ENCODE assay signal across 32 cellular contexts in genomic region chr22:35032571-35032970, GRCh38. TPM values are rescaled to one million over a fixed set of nuclear protein-coding genes. Genes with fewer than 3 reads are reported as not detected.
"Had no signal": no experiment of that assay in that cellular context is flagged by ENCODE, and none has a peak within 500 bp of the region (broad histone marks: within the 10 kb centered on the region; RNA-seq: fewer than 3 reads in every experiment).

No MANE protein-coding gene starts in this region.

- H3K36me3 Mint-ChIP-seq: stimulated activated effector memory CD8-positive, alpha-beta T cell treated with anti-CD3 and anti-CD28 coated beads, Interleukin-12 subunit alpha, Interleukin-12 subunit beta, amount 100 ng/mL, for 72 hours; stimulated activated memory B cell treated with anti-CD40 and anti-IgM and Interleukin-4, amounts not matched to agents 10 μg/mL and 1 μg/mL and 100 μg/mL, for 72 hours; stimulated activated naive B cell treated with anti-CD40 and anti-IgM and Interleukin-4, amounts not matched to agents 10 μg/mL and 1 μg/mL and 100 μg/mL, for 72 hours; type B pancreatic cell had no signal

- H3K4me3 Mint-ChIP-seq: stimulated activated effector memory CD8-positive, alpha-beta T cell treated with anti-CD3 and anti-CD28 coated beads, Interleukin-12 subunit alpha, Interleukin-12 subunit beta, amount 100 ng/mL, for 72 hours; stimulated activated memory B cell treated with anti-CD40 and anti-IgM and Interleukin-4, amounts not matched to agents 10 μg/mL and 1 μg/mL and 100 μg/mL, for 72 hours; stimulated activated naive B cell treated with anti-CD40 and anti-IgM and Interleukin-4, amounts not matched to agents 10 μg/mL and 1 μg/mL and 100 μg/mL, for 72 hours; stimulated activated naive CD8-positive, alpha-beta T cell treated with anti-CD3 and anti-CD28 coated beads, Interleukin-15, amount 100 ng/mL, for 72 hours; stimulated activated naive CD8-positive, alpha-beta T cell treated with anti-CD3 and anti-CD28 coated beads, Interleukin-15, Interleukin-2, amounts not matched to agents 100 ng/mL and 50 ng/mL, for 24 hours; type B pancreatic cell had no signal

- H3K27ac ChIP-seq: stomach, suprapubic skin, testis, thoracic aorta, thyroid gland, tibial artery, tibial nerve, transverse colon, upper lobe of left lung, upper lobe of right lung, uterus, vagina had no signal

- H3K9me3 Mint-ChIP-seq: stimulated activated effector memory CD8-positive, alpha-beta T cell treated with anti-CD3 and anti-CD28 coated beads, Interleukin-12 subunit alpha, Interleukin-12 subunit beta, amount 100 ng/mL, for 72 hours; stimulated activated naive B cell treated with anti-CD40 and anti-IgM and Interleukin-4, amounts not matched to agents 10 μg/mL and 1 μg/mL and 100 μg/mL, for 72 hours; stimulated activated naive CD8-positive, alpha-beta T cell treated with anti-CD3 and anti-CD28 coated beads, Interleukin-15, amount 100 ng/mL, for 72 hours; stimulated activated naive CD8-positive, alpha-beta T cell treated with anti-CD3 and anti-CD28 coated beads, Interleukin-15, Interleukin-2, amounts not matched to agents 100 ng/mL and 50 ng/mL, for 24 hours; type B pancreatic cell had no signal

- H3K4me3 ChIP-seq: stomach, suprapubic skin, testis, thoracic aorta, thyroid gland, tibial artery, tibial nerve, transverse colon, upper lobe of left lung, upper lobe of right lung, uterus, vagina had no signal

- H3K36me3 ChIP-seq: stomach, suprapubic skin, thoracic aorta, thyroid gland, tibial artery, tibial nerve, transverse colon, upper lobe of left lung, upper lobe of right lung, uterus, vagina had no signal

- DNase-seq: stimulated activated CD4-positive, alpha-beta T cell treated with anti-CD3 and anti-CD28 coated beads, Interleukin-2, amount 100 ng/mL, for 48 hours; stimulated activated CD4-positive, alpha-beta T cell treated with anti-CD3 and anti-CD28 coated beads, Interleukin-4, amount 100 ng/mL, for 1 hour; stimulated activated CD4-positive, alpha-beta T cell treated with anti-CD3 and anti-CD28 coated beads, Interleukin-4, amount 100 ng/mL, for 24 hours; stimulated activated CD4-positive, alpha-beta T cell treated with anti-CD3 and anti-CD28 coated beads, Interleukin-4, amount 100 ng/mL, for 4 hours; stimulated activated CD8-positive, alpha-beta memory T cell treated with anti-CD3 and anti-CD28 coated beads, Interleukin-4, amount 100 ng/mL, for 48 hours; stimulated activated naive B cell treated with anti-CD40 and anti-IgM and Interleukin-4, amounts not matched to agents 10 μg/mL and 1 μg/mL and 100 μg/mL, for 72 hours; stimulated activated naive CD4-positive, alpha-beta T cell; stimulated activated naive CD4-positive, alpha-beta T cell treated with Interleukin-2 at 50 U/mL for 16 hours; stimulated activated naive CD8-positive, alpha-beta T cell treated with anti-CD3 and anti-CD28 coated beads, Interleukin-15, amount 100 ng/mL, for 72 hours; stimulated activated naive CD8-positive, alpha-beta T cell treated with anti-CD3 and anti-CD28 coated beads, Interleukin-15, Interleukin-2, amounts not matched to agents 100 U/mL and 50 U/mL, for 24 hours; stomach; substantia nigra; testis; thyroid gland; tibial artery; transverse colon; trophoblast cell; upper lobe of left lung; uterus had no signal

- H3K4me1 Mint-ChIP-seq: stimulated activated effector memory CD8-positive, alpha-beta T cell treated with anti-CD3 and anti-CD28 coated beads, Interleukin-12 subunit alpha, Interleukin-12 subunit beta, amount 100 ng/mL, for 72 hours; stimulated activated memory B cell treated with anti-CD40 and anti-IgM and Interleukin-4, amounts not matched to agents 10 μg/mL and 1 μg/mL and 100 μg/mL, for 72 hours; stimulated activated naive B cell treated with anti-CD40 and anti-IgM and Interleukin-4, amounts not matched to agents 10 μg/mL and 1 μg/mL and 100 μg/mL, for 72 hours; stimulated activated naive CD8-positive, alpha-beta T cell treated with anti-CD3 and anti-CD28 coated beads, Interleukin-15, amount 100 ng/mL, for 72 hours had no signal

- H3K4me1 ChIP-seq: stomach, suprapubic skin, testis, thyroid gland, tibial artery, tibial nerve, transverse colon, upper lobe of left lung, upper lobe of right lung, uterus, vagina had no signal

- H3K9me3 ChIP-seq: stomach, suprapubic skin, testis, thoracic aorta, thyroid gland, tibial artery, transverse colon, upper lobe of left lung, upper lobe of right lung, uterus, vagina had no signal

- H3K27ac Mint-ChIP-seq: stimulated activated effector memory CD8-positive, alpha-beta T cell treated with anti-CD3 and anti-CD28 coated beads, Interleukin-12 subunit alpha, Interleukin-12 subunit beta, amount 100 ng/mL, for 72 hours; stimulated activated memory B cell treated with anti-CD40 and anti-IgM and Interleukin-4, amounts not matched to agents 10 μg/mL and 1 μg/mL and 100 μg/mL, for 72 hours; stimulated activated naive B cell treated with anti-CD40 and anti-IgM and Interleukin-4, amounts not matched to agents 10 μg/mL and 1 μg/mL and 100 μg/mL, for 72 hours; stimulated activated naive CD8-positive, alpha-beta T cell treated with anti-CD3 and anti-CD28 coated beads, Interleukin-15, amount 100 ng/mL, for 72 hours; stimulated activated naive CD8-positive, alpha-beta T cell treated with anti-CD3 and anti-CD28 coated beads, Interleukin-15, Interleukin-2, amounts not matched to agents 100 ng/mL and 50 ng/mL, for 24 hours; type B pancreatic cell had no signal

RNA-seq across cellular contexts. Expression of gene ISX, which starts 33.4 kb away (rescaled TPM):
- total RNA-seq: subcutaneous adipose tissue, suprapubic skin, temporal lobe, testis, thoracic aorta, thyroid gland, tibial nerve, upper lobe of left lung, upper lobe of right lung, ureter, urinary bladder, vagina had no signal
